ENCODE assay signal across 34 cellular contexts in genomic region chr7:127690337-127690736, GRCh38.
"Had no signal": no experiment of that assay in that cellular context is flagged by ENCODE, and none has a peak within 500 bp of the region (broad histone marks: within the 10 kb centered on the region; RNA-seq: fewer than 3 reads in every experiment).

No MANE protein-coding gene starts in this region.

- ATAC-seq: activated CD8-positive, alpha-beta T cell treated with anti-CD3 and anti-CD28 coated beads for 36 hours; activated naive CD8-positive, alpha-beta T cell treated with anti-CD3 and anti-CD28 coated beads, Interleukin-2, amount 50 U/mL, for 24 hours; PC-3; T-cell had no signal

- H3K27ac ChIP-seq: cardiac muscle cell, Peyer's patch, SJSA1, WERI-Rb-1 had no signal

- H3K27ac Mint-ChIP-seq: activated CD4-positive, alpha-beta T cell treated with anti-CD3 and anti-CD28 coated beads, Interleukin-2, amount 10 ng/mL, durations not matched to agents 24 days and 14 days; activated CD8-positive, alpha-beta T cell treated with anti-CD3 and anti-CD28 coated beads for 36 hours; activated naive CD8-positive, alpha-beta T cell; activated naive CD8-positive, alpha-beta T cell treated with anti-CD3 and anti-CD28 coated beads, Interleukin-2, amount 50 U/mL, for 24 hours; activated T-cell treated with anti-CD3 and anti-CD28 coated beads, Interleukin-2, amount 50 U/mL, for 24 hours; activated T-helper 1 cell treated with anti-CD3 and anti-CD28 coated beads, Interleukin-12 subunit alpha, Interleukin-12 subunit beta, Interleukin-2, Interleukin-4 antibody, amounts not matched to agents 30 ng/mL and 10 ng/mL and 1 ng/mL, durations not matched to agents 14 hours and 24 hours and 36 hours; IgD-negative memory B cell; T-cell had no signal

- H3K4me3 Mint-ChIP-seq: activated CD4-positive, alpha-beta T cell treated with anti-CD3 and anti-CD28 coated beads, Interleukin-2, amount 10 ng/mL, durations not matched to agents 24 days and 14 days; activated CD8-positive, alpha-beta T cell treated with anti-CD3 and anti-CD28 coated beads for 36 hours; activated naive CD8-positive, alpha-beta T cell; activated naive CD8-positive, alpha-beta T cell treated with anti-CD3 and anti-CD28 coated beads, Interleukin-2, amount 50 U/mL, for 24 hours; activated T-cell treated with anti-CD3 and anti-CD28 coated beads, Interleukin-2, amount 50 U/mL, for 24 hours; activated T-helper 1 cell treated with anti-CD3 and anti-CD28 coated beads, Interleukin-12 subunit alpha, Interleukin-12 subunit beta, Interleukin-2, Interleukin-4 antibody, amounts not matched to agents 30 ng/mL and 10 ng/mL and 1 ng/mL, durations not matched to agents 14 hours and 24 hours and 36 hours; IgD-negative memory B cell; T-cell had no signal

- H3K4me3 ChIP-seq: cardiac muscle cell, Peyer's patch, SJSA1 had no signal

- H3K9me3 Mint-ChIP-seq: activated CD4-positive, alpha-beta T cell treated with anti-CD3 and anti-CD28 coated beads, Interleukin-2, amount 10 ng/mL, durations not matched to agents 24 days and 14 days; activated CD8-positive, alpha-beta T cell treated with anti-CD3 and anti-CD28 coated beads for 36 hours; activated naive CD8-positive, alpha-beta T cell treated with anti-CD3 and anti-CD28 coated beads, Interleukin-2, amount 50 U/mL, for 24 hours; activated T-cell treated with anti-CD3 and anti-CD28 coated beads, Interleukin-2, amount 50 U/mL, for 24 hours; activated T-helper 1 cell treated with anti-CD3 and anti-CD28 coated beads, Interleukin-12 subunit alpha, Interleukin-12 subunit beta, Interleukin-2, Interleukin-4 antibody, amounts not matched to agents 30 ng/mL and 10 ng/mL and 1 ng/mL, durations not matched to agents 14 hours and 24 hours and 36 hours; IgD-negative memory B cell; T-cell had no signal

- H3K4me2 ChIP-seq: SK-N-SH had no signal

- H3K27me3 ChIP-seq: cardiac muscle cell, Peyer's patch, SJSA1 had no signal

- H3K9ac ChIP-seq: SK-N-SH had no signal

- H3K9me2 ChIP-seq: SK-N-SH had no signal

- H3K9me3 ChIP-seq: Peyer's patch, SJSA1, SK-N-SH had no signal

- H3K4me1 ChIP-seq: Peyer's patch, SJSA1 had no signal

- H3K27me3 Mint-ChIP-seq: activated CD4-positive, alpha-beta T cell treated with anti-CD3 and anti-CD28 coated beads, Interleukin-2, amount 10 ng/mL, durations not matched to agents 24 days and 14 days; activated CD8-positive, alpha-beta T cell treated with anti-CD3 and anti-CD28 coated beads for 36 hours; activated naive CD8-positive, alpha-beta T cell; activated naive CD8-positive, alpha-beta T cell treated with anti-CD3 and anti-CD28 coated beads, Interleukin-2, amount 50 U/mL, for 24 hours; activated T-cell treated with anti-CD3 and anti-CD28 coated beads, Interleukin-2, amount 50 U/mL, for 24 hours; IgD-negative memory B cell; T-cell had no signal

- DNase-seq: activated CD4-positive, alpha-beta T cell treated with anti-CD3 and anti-CD28 coated beads, Interleukin-2, amount 10 ng/mL, durations not matched to agents 24 days and 14 days; activated CD4-positive, alpha-beta T cell treated with anti-CD3 and anti-CD28 coated beads, Interleukin-2, amount 50 U/mL, for 4 hours; activated CD8-positive, alpha-beta T cell treated with anti-CD3 and anti-CD28 coated beads for 36 hours; activated effector memory CD4-positive, alpha-beta T cell treated with Interleukin-2 at 50 U/mL for 16 hours; activated naive CD8-positive, alpha-beta T cell treated with anti-CD3 and anti-CD28 coated beads, Interleukin-2, amount 50 U/mL, for 24 hours; activated T-cell treated with anti-CD3 and anti-CD28 coated beads, Interleukin-2, amount 50 U/mL, for 24 hours; amniotic stem cell; aorta; Kasumi-1; KG1; MM.1S; MV-4-11; NCI-H1092; NCI-H1436 treated with DMSO at 0.1 percent for 48 hours; NCI-H1694 treated with DMSO at 0.1 percent for 48 hours; NCI-H2029; NCI-H2227 treated with DMSO at 0.1 percent for 48 hours; NCI-H446; NCI-H510A treated with DMSO at 0.1 percent for 48 hours; NK-92 treated with Interleukin-12 subunit alpha and Interleukin-12 subunit beta, amount 100 ng/mL, for 24 hours; PC-3; Peyer's patch; RPMI8226; SHP77 treated with DMSO at 0.1 percent for 48 hours; SK-N-SH; T-cell; T-helper 2 cell; T-helper 9 cell had no signal
